ENCODE assay signal across 1 cellular context in the genomic region with DNA sequence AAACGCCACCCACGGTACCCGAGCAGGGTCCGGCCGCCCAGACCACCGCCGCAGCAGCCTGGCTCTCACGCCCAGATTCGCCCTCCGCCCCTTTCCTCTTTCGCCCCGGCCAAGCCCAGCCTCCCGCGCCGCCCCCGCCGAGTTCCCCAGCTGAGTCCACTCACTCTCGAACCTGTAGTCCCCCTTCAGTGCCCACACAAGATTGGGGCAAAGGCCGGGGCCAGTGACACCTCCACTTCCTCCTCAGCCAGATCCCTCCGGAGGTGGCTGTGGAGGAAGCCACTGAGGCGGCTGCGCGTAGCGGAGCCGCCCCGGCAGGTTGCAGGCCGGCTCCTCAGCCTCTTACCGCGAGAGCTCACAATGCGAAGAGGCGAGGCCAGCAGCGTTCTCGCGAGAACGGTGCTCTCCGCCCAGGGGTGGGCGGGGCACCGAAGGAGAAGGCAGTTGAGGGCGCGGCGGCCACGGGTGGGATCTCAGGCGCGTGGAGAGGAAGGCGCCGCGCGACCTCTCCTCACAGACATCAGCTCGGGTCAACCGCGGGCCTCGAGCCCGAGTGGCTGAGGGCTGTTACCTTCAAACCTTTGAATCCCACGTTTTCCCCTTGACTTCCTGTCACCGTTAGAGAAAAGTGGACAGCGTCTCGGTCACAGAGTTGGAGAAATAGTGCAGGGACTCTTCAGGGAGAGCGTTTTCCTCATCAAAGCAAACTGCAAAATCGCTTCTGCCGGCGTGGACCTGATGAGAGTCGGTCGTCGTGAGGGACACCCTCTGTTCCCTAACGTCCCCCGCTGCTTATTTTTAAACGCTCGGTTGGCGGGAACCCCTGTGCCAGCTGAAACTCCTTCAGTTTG.
A peak's percentile ranks its signal among the peaks of the same experiment; 100 is the strongest.
TF ChIP-seq lines count a peak whose summit lies in the region.

A gene (minus strand): TSS at position 295 of the 851 bp plus-strand sequence. CDS start 18,098 bp downstream, outside the sequence.

TF ChIP-seq in K562, 482 proteins besides CTCF, POLR2A, EP300 and RAD21 (continued from another document and continues in another):
- TF ChIP-seq, protein P1, sequence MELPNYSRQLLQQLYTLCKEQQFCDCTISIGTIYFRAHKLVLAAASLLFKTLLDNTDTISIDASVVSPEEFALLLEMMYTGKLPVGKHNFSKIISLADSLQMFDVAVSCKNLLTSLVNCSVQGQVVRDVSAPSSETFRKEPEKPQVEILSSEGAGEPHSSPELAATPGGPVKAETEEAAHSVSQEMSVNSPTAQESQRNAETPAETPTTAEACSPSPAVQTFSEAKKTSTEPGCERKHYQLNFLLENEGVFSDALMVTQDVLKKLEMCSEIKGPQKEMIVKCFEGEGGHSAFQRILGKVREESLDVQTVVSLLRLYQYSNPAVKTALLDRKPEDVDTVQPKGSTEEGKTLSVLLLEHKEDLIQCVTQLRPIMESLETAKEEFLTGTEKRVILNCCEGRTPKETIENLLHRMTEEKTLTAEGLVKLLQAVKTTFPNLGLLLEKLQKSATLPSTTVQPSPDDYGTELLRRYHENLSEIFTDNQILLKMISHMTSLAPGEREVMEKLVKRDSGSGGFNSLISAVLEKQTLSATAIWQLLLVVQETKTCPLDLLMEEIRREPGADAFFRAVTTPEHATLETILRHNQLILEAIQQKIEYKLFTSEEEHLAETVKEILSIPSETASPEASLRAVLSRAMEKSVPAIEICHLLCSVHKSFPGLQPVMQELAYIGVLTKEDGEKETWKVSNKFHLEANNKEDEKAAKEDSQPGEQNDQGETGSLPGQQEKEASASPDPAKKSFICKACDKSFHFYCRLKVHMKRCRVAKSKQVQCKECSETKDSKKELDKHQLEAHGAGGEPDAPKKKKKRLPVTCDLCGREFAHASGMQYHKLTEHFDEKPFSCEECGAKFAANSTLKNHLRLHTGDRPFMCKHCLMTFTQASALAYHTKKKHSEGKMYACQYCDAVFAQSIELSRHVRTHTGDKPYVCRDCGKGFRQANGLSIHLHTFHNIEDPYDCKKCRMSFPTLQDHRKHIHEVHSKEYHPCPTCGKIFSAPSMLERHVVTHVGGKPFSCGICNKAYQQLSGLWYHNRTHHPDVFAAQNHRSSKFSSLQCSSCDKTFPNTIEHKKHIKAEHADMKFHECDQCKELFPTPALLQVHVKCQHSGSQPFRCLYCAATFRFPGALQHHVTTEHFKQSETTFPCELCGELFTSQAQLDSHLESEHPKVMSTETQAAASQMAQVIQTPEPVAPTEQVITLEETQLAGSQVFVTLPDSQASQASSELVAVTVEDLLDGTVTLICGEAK (IDR thresholded peaks at IDR 0.05), result no peak
- TF ChIP-seq, protein P1 (CRISPR knock-in tag; IDR thresholded peaks at IDR 0.05), result no peak
- TF ChIP-seq HIVEP1 (CRISPR knock-in tag; IDR thresholded peaks at IDR 0.05), result no peak
- TF ChIP-seq ZBTB8A (IDR thresholded peaks at IDR 0.05; ENCODE audit: partially characterized antibody), result no peak
- no peak for TF ChIP-seq PURB (CRISPR knock-in tag; IDR thresholded peaks at IDR 0.05; ENCODE audit: low read depth)
- peak; percentile 71 for TF ChIP-seq SMAD4 (CRISPR knock-in tag; conservative IDR thresholded peaks at IDR 0.05)
- no peak for TF ChIP-seq ZNF354B (CRISPR knock-in tag; IDR thresholded peaks at IDR 0.05)
- no peak for TF ChIP-seq NCOA6 (IDR thresholded peaks at IDR 0.05)
- no peak for TF ChIP-seq EZH2 (IDR thresholded peaks at IDR 0.05; ENCODE audit: borderline replicate concordance, low read depth, low read length)
- no peak for TF ChIP-seq BACH1 (tag; IDR thresholded peaks at IDR 0.05)
- TF ChIP-seq, protein P2, sequence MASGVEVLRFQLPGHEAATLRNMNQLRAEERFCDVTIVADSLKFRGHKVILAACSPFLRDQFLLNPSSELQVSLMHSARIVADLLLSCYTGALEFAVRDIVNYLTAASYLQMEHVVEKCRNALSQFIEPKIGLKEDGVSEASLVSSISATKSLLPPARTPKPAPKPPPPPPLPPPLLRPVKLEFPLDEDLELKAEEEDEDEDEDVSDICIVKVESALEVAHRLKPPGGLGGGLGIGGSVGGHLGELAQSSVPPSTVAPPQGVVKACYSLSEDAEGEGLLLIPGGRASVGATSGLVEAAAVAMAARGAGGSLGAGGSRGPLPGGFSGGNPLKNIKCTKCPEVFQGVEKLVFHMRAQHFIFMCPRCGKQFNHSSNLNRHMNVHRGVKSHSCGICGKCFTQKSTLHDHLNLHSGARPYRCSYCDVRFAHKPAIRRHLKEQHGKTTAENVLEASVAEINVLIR (CRISPR knock-in tag; IDR thresholded peaks at IDR 0.05), result no peak
- TF ChIP-seq, protein P3, sequence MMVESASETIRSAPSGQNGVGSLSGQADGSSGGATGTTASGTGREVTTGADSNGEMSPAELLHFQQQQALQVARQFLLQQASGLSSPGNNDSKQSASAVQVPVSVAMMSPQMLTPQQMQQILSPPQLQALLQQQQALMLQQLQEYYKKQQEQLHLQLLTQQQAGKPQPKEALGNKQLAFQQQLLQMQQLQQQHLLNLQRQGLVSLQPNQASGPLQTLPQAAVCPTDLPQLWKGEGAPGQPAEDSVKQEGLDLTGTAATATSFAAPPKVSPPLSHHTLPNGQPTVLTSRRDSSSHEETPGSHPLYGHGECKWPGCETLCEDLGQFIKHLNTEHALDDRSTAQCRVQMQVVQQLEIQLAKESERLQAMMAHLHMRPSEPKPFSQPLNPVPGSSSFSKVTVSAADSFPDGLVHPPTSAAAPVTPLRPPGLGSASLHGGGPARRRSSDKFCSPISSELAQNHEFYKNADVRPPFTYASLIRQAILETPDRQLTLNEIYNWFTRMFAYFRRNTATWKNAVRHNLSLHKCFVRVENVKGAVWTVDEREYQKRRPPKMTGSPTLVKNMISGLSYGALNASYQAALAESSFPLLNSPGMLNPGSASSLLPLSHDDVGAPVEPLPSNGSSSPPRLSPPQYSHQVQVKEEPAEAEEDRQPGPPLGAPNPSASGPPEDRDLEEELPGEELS (CRISPR knock-in tag; IDR thresholded peaks at IDR 0.05; ENCODE audit: borderline replicate concordance), result no peak
- no peak; a peak in 1 of 4 replicates for TF ChIP-seq KDM4B (IDR thresholded peaks at IDR 0.05; ENCODE audit: borderline replicate concordance in 2 of 2, low read depth in 1 of 2)
- TF ChIP-seq MED1 (CRISPR knock-in tag; IDR thresholded peaks at IDR 0.05; ENCODE audit: borderline replicate concordance), result no peak
- no peak for TF ChIP-seq ZZZ3 (IDR thresholded peaks at IDR 0.05)
- TF ChIP-seq MYBL2 (IDR thresholded peaks at IDR 0.05; ENCODE audit: low read depth), result peak; percentile 79
- TF ChIP-seq MYBL2 (CRISPR knock-in tag; IDR thresholded peaks at IDR 0.05; ENCODE audit: borderline replicate concordance), result no peak
- TF ChIP-seq, protein P4, sequence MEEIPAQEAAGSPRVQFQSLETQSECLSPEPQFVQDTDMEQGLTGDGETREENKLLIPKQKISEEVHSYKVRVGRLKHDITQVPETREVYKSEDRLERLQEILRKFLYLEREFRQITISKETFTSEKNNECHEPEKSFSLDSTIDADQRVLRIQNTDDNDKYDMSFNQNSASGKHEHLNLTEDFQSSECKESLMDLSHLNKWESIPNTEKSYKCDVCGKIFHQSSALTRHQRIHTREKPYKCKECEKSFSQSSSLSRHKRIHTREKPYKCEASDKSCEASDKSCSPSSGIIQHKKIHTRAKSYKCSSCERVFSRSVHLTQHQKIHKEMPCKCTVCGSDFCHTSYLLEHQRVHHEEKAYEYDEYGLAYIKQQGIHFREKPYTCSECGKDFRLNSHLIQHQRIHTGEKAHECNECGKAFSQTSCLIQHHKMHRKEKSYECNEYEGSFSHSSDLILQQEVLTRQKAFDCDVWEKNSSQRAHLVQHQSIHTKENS (CRISPR knock-in tag; IDR thresholded peaks at IDR 0.05), result peak; percentile 57; the same call in 1 of the 2 replicates
- no peak for TF ChIP-seq MTF1 (CRISPR knock-in tag; IDR thresholded peaks at IDR 0.05; ENCODE audit: borderline replicate concordance)
- no peak for TF ChIP-seq PHB (CRISPR knock-in tag; IDR thresholded peaks at IDR 0.05)
- TF ChIP-seq PCBP1 (IDR thresholded peaks at IDR 0.05; ENCODE audit: low read depth, low read length, poor library complexity, severe bottlenecking), result no peak
- TF ChIP-seq, protein P5, sequence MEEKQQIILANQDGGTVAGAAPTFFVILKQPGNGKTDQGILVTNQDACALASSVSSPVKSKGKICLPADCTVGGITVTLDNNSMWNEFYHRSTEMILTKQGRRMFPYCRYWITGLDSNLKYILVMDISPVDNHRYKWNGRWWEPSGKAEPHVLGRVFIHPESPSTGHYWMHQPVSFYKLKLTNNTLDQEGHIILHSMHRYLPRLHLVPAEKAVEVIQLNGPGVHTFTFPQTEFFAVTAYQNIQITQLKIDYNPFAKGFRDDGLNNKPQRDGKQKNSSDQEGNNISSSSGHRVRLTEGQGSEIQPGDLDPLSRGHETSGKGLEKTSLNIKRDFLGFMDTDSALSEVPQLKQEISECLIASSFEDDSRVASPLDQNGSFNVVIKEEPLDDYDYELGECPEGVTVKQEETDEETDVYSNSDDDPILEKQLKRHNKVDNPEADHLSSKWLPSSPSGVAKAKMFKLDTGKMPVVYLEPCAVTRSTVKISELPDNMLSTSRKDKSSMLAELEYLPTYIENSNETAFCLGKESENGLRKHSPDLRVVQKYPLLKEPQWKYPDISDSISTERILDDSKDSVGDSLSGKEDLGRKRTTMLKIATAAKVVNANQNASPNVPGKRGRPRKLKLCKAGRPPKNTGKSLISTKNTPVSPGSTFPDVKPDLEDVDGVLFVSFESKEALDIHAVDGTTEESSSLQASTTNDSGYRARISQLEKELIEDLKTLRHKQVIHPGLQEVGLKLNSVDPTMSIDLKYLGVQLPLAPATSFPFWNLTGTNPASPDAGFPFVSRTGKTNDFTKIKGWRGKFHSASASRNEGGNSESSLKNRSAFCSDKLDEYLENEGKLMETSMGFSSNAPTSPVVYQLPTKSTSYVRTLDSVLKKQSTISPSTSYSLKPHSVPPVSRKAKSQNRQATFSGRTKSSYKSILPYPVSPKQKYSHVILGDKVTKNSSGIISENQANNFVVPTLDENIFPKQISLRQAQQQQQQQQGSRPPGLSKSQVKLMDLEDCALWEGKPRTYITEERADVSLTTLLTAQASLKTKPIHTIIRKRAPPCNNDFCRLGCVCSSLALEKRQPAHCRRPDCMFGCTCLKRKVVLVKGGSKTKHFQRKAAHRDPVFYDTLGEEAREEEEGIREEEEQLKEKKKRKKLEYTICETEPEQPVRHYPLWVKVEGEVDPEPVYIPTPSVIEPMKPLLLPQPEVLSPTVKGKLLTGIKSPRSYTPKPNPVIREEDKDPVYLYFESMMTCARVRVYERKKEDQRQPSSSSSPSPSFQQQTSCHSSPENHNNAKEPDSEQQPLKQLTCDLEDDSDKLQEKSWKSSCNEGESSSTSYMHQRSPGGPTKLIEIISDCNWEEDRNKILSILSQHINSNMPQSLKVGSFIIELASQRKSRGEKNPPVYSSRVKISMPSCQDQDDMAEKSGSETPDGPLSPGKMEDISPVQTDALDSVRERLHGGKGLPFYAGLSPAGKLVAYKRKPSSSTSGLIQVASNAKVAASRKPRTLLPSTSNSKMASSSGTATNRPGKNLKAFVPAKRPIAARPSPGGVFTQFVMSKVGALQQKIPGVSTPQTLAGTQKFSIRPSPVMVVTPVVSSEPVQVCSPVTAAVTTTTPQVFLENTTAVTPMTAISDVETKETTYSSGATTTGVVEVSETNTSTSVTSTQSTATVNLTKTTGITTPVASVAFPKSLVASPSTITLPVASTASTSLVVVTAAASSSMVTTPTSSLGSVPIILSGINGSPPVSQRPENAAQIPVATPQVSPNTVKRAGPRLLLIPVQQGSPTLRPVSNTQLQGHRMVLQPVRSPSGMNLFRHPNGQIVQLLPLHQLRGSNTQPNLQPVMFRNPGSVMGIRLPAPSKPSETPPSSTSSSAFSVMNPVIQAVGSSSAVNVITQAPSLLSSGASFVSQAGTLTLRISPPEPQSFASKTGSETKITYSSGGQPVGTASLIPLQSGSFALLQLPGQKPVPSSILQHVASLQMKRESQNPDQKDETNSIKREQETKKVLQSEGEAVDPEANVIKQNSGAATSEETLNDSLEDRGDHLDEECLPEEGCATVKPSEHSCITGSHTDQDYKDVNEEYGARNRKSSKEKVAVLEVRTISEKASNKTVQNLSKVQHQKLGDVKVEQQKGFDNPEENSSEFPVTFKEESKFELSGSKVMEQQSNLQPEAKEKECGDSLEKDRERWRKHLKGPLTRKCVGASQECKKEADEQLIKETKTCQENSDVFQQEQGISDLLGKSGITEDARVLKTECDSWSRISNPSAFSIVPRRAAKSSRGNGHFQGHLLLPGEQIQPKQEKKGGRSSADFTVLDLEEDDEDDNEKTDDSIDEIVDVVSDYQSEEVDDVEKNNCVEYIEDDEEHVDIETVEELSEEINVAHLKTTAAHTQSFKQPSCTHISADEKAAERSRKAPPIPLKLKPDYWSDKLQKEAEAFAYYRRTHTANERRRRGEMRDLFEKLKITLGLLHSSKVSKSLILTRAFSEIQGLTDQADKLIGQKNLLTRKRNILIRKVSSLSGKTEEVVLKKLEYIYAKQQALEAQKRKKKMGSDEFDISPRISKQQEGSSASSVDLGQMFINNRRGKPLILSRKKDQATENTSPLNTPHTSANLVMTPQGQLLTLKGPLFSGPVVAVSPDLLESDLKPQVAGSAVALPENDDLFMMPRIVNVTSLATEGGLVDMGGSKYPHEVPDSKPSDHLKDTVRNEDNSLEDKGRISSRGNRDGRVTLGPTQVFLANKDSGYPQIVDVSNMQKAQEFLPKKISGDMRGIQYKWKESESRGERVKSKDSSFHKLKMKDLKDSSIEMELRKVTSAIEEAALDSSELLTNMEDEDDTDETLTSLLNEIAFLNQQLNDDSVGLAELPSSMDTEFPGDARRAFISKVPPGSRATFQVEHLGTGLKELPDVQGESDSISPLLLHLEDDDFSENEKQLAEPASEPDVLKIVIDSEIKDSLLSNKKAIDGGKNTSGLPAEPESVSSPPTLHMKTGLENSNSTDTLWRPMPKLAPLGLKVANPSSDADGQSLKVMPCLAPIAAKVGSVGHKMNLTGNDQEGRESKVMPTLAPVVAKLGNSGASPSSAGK (IDR thresholded peaks at IDR 0.05), result peak; percentile 93
- TF ChIP-seq SIN3A (IDR thresholded peaks at IDR 0.05; ENCODE audit: borderline replicate concordance in 2 of 2, control insufficient read depth in 1 of 2, low read depth in 2 of 2, low read length in 2 of 2), result peak; percentile 43 to 87; a peak in 2 of 4 replicates
